Comparison of ENCODE assay signal across 1 cellular context in genomic region chr6:28895131-28895812, GRCh38.
TF ChIP-seq lines count a peak whose summit lies in the region.

No MANE protein-coding gene starts in this region.

TF ChIP-seq in GM12878, 131 proteins besides CTCF, POLR2A, EP300 and RAD21 (continued from another document):
- TF ChIP-seq, protein P1, sequence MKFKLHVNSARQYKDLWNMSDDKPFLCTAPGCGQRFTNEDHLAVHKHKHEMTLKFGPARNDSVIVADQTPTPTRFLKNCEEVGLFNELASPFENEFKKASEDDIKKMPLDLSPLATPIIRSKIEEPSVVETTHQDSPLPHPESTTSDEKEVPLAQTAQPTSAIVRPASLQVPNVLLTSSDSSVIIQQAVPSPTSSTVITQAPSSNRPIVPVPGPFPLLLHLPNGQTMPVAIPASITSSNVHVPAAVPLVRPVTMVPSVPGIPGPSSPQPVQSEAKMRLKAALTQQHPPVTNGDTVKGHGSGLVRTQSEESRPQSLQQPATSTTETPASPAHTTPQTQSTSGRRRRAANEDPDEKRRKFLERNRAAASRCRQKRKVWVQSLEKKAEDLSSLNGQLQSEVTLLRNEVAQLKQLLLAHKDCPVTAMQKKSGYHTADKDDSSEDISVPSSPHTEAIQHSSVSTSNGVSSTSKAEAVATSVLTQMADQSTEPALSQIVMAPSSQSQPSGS (IDR thresholded peaks at IDR 0.05; ENCODE audit: low read length): 0 out of 2 replicates have a peak, but pooled peaks have one; percentile 17
- TF ChIP-seq SMC3 (IDR thresholded peaks at IDR 0.05; ENCODE audit: borderline replicate concordance, low read length): no peak
- no peak for TF ChIP-seq SUPT20H (IDR thresholded peaks at IDR 0.05; ENCODE audit: borderline replicate concordance, control insufficient read depth, low read depth, low read length)
- TF ChIP-seq MAX (IDR thresholded peaks at IDR 0.05; ENCODE audit: low read depth, low read length): no peak
- 0 out of 2 replicates have a peak, but pooled peaks have one; percentile 64 for TF ChIP-seq POLR2AphosphoS2 (IDR thresholded peaks at IDR 0.05; ENCODE audit: low read depth, low read length)
- 0 out of 2 replicates have a peak, but pooled peaks have one; percentile 10 for TF ChIP-seq SMARCA5 (IDR thresholded peaks at IDR 0.05)
- TF ChIP-seq, protein P2, sequence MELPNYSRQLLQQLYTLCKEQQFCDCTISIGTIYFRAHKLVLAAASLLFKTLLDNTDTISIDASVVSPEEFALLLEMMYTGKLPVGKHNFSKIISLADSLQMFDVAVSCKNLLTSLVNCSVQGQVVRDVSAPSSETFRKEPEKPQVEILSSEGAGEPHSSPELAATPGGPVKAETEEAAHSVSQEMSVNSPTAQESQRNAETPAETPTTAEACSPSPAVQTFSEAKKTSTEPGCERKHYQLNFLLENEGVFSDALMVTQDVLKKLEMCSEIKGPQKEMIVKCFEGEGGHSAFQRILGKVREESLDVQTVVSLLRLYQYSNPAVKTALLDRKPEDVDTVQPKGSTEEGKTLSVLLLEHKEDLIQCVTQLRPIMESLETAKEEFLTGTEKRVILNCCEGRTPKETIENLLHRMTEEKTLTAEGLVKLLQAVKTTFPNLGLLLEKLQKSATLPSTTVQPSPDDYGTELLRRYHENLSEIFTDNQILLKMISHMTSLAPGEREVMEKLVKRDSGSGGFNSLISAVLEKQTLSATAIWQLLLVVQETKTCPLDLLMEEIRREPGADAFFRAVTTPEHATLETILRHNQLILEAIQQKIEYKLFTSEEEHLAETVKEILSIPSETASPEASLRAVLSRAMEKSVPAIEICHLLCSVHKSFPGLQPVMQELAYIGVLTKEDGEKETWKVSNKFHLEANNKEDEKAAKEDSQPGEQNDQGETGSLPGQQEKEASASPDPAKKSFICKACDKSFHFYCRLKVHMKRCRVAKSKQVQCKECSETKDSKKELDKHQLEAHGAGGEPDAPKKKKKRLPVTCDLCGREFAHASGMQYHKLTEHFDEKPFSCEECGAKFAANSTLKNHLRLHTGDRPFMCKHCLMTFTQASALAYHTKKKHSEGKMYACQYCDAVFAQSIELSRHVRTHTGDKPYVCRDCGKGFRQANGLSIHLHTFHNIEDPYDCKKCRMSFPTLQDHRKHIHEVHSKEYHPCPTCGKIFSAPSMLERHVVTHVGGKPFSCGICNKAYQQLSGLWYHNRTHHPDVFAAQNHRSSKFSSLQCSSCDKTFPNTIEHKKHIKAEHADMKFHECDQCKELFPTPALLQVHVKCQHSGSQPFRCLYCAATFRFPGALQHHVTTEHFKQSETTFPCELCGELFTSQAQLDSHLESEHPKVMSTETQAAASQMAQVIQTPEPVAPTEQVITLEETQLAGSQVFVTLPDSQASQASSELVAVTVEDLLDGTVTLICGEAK (IDR thresholded peaks at IDR 0.05; ENCODE audit: borderline replicate concordance): peak; percentile 32; the same call in 1 of the 2 replicates
- TF ChIP-seq, protein P3, sequence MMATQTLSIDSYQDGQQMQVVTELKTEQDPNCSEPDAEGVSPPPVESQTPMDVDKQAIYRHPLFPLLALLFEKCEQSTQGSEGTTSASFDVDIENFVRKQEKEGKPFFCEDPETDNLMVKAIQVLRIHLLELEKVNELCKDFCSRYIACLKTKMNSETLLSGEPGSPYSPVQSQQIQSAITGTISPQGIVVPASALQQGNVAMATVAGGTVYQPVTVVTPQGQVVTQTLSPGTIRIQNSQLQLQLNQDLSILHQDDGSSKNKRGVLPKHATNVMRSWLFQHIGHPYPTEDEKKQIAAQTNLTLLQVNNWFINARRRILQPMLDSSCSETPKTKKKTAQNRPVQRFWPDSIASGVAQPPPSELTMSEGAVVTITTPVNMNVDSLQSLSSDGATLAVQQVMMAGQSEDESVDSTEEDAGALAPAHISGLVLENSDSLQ (IDR thresholded peaks at IDR 0.05): peak; percentile 26; the same call in 1 of the 2 replicates
- 0 out of 2 replicates have a peak, but pooled peaks have one; percentile 48 for TF ChIP-seq RB1 (IDR thresholded peaks at IDR 0.05; ENCODE audit: borderline replicate concordance)
- no peak for TF ChIP-seq MTA3 (IDR thresholded peaks at IDR 0.05; ENCODE audit: borderline replicate concordance, low read length)
- 0 out of 2 replicates have a peak, but pooled peaks have one; percentile 80 for TF ChIP-seq RCOR1 (conservative IDR thresholded peaks at IDR 0.05; ENCODE audit: low read depth, low read length)
- TF ChIP-seq CHD4 (IDR thresholded peaks at IDR 0.05): no peak
- TF ChIP-seq TCF12 (IDR thresholded peaks at IDR 0.05; ENCODE audit: low read depth, low read length): peak; percentile 54; the same call in 1 of the 2 replicates
- peak; percentile 90 for TF ChIP-seq TAF1 (IDR thresholded peaks at IDR 0.05; ENCODE audit: borderline replicate concordance, low read depth, low read length)
- no peak for TF ChIP-seq MEF2A (IDR thresholded peaks at IDR 0.05; ENCODE audit: insufficient read depth, low read depth, low read length)
- 0 out of 2 replicates have a peak, but pooled peaks have one; percentile 7 for TF ChIP-seq NFIC (IDR thresholded peaks at IDR 0.05; ENCODE audit: low read depth, low read length)
- TF ChIP-seq YY1 (IDR thresholded peaks at IDR 0.05; ENCODE audit: low read depth, low read length): peak; percentile 87
- TF ChIP-seq, protein P4, sequence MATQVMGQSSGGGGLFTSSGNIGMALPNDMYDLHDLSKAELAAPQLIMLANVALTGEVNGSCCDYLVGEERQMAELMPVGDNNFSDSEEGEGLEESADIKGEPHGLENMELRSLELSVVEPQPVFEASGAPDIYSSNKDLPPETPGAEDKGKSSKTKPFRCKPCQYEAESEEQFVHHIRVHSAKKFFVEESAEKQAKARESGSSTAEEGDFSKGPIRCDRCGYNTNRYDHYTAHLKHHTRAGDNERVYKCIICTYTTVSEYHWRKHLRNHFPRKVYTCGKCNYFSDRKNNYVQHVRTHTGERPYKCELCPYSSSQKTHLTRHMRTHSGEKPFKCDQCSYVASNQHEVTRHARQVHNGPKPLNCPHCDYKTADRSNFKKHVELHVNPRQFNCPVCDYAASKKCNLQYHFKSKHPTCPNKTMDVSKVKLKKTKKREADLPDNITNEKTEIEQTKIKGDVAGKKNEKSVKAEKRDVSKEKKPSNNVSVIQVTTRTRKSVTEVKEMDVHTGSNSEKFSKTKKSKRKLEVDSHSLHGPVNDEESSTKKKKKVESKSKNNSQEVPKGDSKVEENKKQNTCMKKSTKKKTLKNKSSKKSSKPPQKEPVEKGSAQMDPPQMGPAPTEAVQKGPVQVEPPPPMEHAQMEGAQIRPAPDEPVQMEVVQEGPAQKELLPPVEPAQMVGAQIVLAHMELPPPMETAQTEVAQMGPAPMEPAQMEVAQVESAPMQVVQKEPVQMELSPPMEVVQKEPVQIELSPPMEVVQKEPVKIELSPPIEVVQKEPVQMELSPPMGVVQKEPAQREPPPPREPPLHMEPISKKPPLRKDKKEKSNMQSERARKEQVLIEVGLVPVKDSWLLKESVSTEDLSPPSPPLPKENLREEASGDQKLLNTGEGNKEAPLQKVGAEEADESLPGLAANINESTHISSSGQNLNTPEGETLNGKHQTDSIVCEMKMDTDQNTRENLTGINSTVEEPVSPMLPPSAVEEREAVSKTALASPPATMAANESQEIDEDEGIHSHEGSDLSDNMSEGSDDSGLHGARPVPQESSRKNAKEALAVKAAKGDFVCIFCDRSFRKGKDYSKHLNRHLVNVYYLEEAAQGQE (IDR thresholded peaks at IDR 0.05; ENCODE audit: low read depth, low read length): no peak
- TF ChIP-seq ZNF274 (IDR thresholded peaks at IDR 0.05; ENCODE audit: insufficient read depth, insufficient read length): no peak
- TF ChIP-seq KLF5 (IDR thresholded peaks at IDR 0.05; ENCODE audit: partially characterized antibody): peak; percentile 48
- TF ChIP-seq, protein P5, sequence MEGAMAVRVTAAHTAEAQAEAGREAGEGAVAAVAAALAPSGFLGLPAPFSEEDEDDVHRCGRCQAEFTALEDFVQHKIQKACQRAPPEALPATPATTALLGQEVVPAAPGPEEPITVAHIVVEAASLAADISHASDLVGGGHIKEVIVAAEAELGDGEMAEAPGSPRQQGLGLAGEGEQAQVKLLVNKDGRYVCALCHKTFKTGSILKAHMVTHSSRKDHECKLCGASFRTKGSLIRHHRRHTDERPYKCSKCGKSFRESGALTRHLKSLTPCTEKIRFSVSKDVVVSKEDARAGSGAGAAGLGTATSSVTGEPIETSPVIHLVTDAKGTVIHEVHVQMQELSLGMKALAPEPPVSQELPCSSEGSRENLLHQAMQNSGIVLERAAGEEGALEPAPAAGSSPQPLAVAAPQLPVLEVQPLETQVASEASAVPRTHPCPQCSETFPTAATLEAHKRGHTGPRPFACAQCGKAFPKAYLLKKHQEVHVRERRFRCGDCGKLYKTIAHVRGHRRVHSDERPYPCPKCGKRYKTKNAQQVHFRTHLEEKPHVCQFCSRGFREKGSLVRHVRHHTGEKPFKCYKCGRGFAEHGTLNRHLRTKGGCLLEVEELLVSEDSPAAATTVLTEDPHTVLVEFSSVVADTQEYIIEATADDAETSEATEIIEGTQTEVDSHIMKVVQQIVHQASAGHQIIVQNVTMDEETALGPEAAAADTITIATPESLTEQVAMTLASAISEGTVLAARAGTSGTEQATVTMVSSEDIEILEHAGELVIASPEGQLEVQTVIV (IDR thresholded peaks at IDR 0.05; ENCODE audit: borderline replicate concordance, partially characterized antibody): no peak
- no peak for TF ChIP-seq MYB (IDR thresholded peaks at IDR 0.05; ENCODE audit: borderline replicate concordance, low read depth, low read length)
- TF ChIP-seq E2F8 (IDR thresholded peaks at IDR 0.05; ENCODE audit: low read depth, partially characterized antibody): peak; percentile 30
- TF ChIP-seq SIX5 (IDR thresholded peaks at IDR 0.05; ENCODE audit: low read depth, low read length, severe bottlenecking): peak; percentile 9
- TF ChIP-seq CHD1 (IDR thresholded peaks at IDR 0.05; ENCODE audit: low read depth, low read length): no peak
- TF ChIP-seq CREM (IDR thresholded peaks at IDR 0.05; ENCODE audit: low read depth): 0 out of 2 replicates have a peak, but pooled peaks have one; percentile 36
- peak; percentile 83; the same call in 1 of the 2 replicates for TF ChIP-seq SMAD5 (IDR thresholded peaks at IDR 0.05; ENCODE audit: low read depth)
- no peak for TF ChIP-seq ZNF24 (IDR thresholded peaks at IDR 0.05)
- TF ChIP-seq SMAD1 (IDR thresholded peaks at IDR 0.05; ENCODE audit: low read depth, partially characterized antibody): peak; percentile 44
- peak; percentile 86 for TF ChIP-seq IRF5 (IDR thresholded peaks at IDR 0.05; ENCODE audit: borderline replicate concordance)
